Comparison of ENCODE assay signal across 27 cellular contexts in the genomic region with DNA sequence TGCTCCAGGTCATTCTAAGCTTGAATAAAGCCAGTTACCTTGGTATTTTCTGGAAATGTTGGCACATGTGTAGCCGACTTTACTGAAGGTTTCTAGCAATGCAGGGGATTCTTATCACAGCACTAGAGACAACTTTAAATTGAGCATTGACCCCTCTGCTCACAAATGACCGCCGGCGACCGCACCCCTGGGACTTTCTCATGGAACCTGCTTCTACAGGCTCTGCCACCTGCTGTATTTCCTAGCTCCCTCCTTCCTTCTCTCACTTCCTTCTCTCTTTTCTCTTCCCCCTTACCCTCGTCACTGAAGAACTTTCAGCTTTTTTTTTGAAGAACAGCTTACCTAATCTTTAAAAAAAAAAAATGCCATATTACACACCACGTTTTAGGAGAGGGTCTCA. TPM values are rescaled to one million over a fixed set of nuclear protein-coding genes. Genes with fewer than 3 reads are reported as not detected.
"Had no signal": no experiment of that assay in that cellular context is flagged by ENCODE, and none has a peak within 500 bp of the region (broad histone marks: within the 10 kb centered on the region; RNA-seq: fewer than 3 reads in every experiment).

No MANE protein-coding gene starts in this region.

- H3K9me3 ChIP-seq: adrenal gland, ascending aorta, esophagus muscularis mucosa, left ventricle myocardium inferior, sigmoid colon, testis had no signal

- DNase-seq: activated CD4-positive, alpha-beta T cell treated with anti-CD3 and anti-CD28 coated beads, Interleukin-2, amount 50 U/mL, for 4 hours; activated CD8-positive, alpha-beta memory T cell treated with anti-CD3 and anti-CD28 coated beads for 24 hours; activated CD8-positive, alpha-beta memory T cell treated with anti-CD3 and anti-CD28 coated beads, Interleukin-2, amount 50 U/mL, for 4 hours; activated naive CD4-positive, alpha-beta T cell; activated T-cell treated with anti-CD3 and anti-CD28 coated beads, Interleukin-2, amount 50 U/mL, for 4 hours; adrenal gland; central memory CD4-positive, alpha-beta T cell; hippocampal formation; kidney glomerular epithelial cell; left ventricle myocardium inferior; mammary epithelial cell; occipital lobe; posterior cingulate gyrus; sigmoid colon; stimulated activated CD4-positive, alpha-beta T cell treated with anti-CD3 and anti-CD28 coated beads, Interleukin-15, amount 100 ng/mL, for 24 hours; T-cell; testis; trophoblast cell had no signal

- H3K4me1 Mint-ChIP-seq: neural crest cell, T-cell had no signal

- H3K36me3 ChIP-seq: adrenal gland, ascending aorta, esophagus muscularis mucosa, left ventricle myocardium inferior, sigmoid colon had no signal

- H3K27ac ChIP-seq: adrenal gland, ascending aorta, esophagus muscularis mucosa, left ventricle myocardium inferior, sigmoid colon, testis had no signal

- H3K27ac Mint-ChIP-seq: activated naive CD8-positive, alpha-beta T cell; activated T-helper 2 cell treated with anti-CD3 and anti-CD28 coated beads, Interferon-gamma antibody, Interleukin-2, Interleukin-4, amounts not matched to agents 10 μg/mL and 5 μg/mL and 100 μg/mL, durations not matched to agents 14 hours and 24 hours and 36 hours; stimulated activated memory B cell treated with anti-CD40 and anti-IgM and Interleukin-4, amounts not matched to agents 10 μg/mL and 1 μg/mL and 100 μg/mL, for 72 hours; T-cell; T-helper 2 cell treated with Interferon-gamma antibody and Interleukin-4, amounts not matched to agents 5 μg/mL and 100 μg/mL, for 36 hours; WTC11 had no signal

- H3K9me3 Mint-ChIP-seq: activated T-cell treated with anti-CD3 and anti-CD28 coated beads, Interleukin-2, amount 50 U/mL, for 4 hours; activated T-helper 2 cell treated with anti-CD3 and anti-CD28 coated beads, Interferon-gamma antibody, Interleukin-2, Interleukin-4, amounts not matched to agents 10 μg/mL and 5 μg/mL and 100 μg/mL, durations not matched to agents 14 hours and 24 hours and 36 hours; neural crest cell; stimulated activated memory B cell treated with anti-CD40 and anti-IgM and Interleukin-4, amounts not matched to agents 10 μg/mL and 1 μg/mL and 100 μg/mL, for 72 hours; T-cell; T-helper 2 cell treated with Interferon-gamma antibody and Interleukin-4, amounts not matched to agents 5 μg/mL and 100 μg/mL, for 36 hours had no signal

- H3K4me1 ChIP-seq: ascending aorta, esophagus muscularis mucosa, left ventricle myocardium inferior, testis had no signal

- H3K27me3 Mint-ChIP-seq: stimulated activated memory B cell treated with anti-CD40 and anti-IgM and Interleukin-4, amounts not matched to agents 10 μg/mL and 1 μg/mL and 100 μg/mL, for 72 hours had no signal

- H3K4me3 ChIP-seq: adrenal gland, ascending aorta, esophagus muscularis mucosa, left ventricle myocardium inferior, sigmoid colon, smooth muscle cell, testis had no signal

- H3K4me3 Mint-ChIP-seq: activated naive CD8-positive, alpha-beta T cell; activated T-cell treated with anti-CD3 and anti-CD28 coated beads, Interleukin-2, amount 50 U/mL, for 4 hours; neural crest cell; stimulated activated memory B cell treated with anti-CD40 and anti-IgM and Interleukin-4, amounts not matched to agents 10 μg/mL and 1 μg/mL and 100 μg/mL, for 72 hours; T-cell; T-helper 2 cell treated with Interferon-gamma antibody and Interleukin-4, amounts not matched to agents 5 μg/mL and 100 μg/mL, for 36 hours; WTC11 had no signal

- H3K36me3 Mint-ChIP-seq: stimulated activated memory B cell treated with anti-CD40 and anti-IgM and Interleukin-4, amounts not matched to agents 10 μg/mL and 1 μg/mL and 100 μg/mL, for 72 hours; T-cell; WTC11 had no signal

- ATAC-seq: activated T-cell treated with anti-CD3 and anti-CD28 coated beads, Interleukin-2, amount 50 U/mL, for 4 hours; stimulated activated memory B cell treated with anti-CD40 and anti-IgM and Interleukin-4, amounts not matched to agents 10 μg/mL and 1 μg/mL and 100 μg/mL, for 72 hours; T-cell; WTC11 had no signal

- H3K27me3 ChIP-seq: adrenal gland, ascending aorta, esophagus muscularis mucosa, sigmoid colon, testis had no signal

RNA-seq across cellular contexts. Expression of gene DAB2, which starts 30.9 kb away (rescaled TPM):
- total RNA-seq: activated T-helper 2 cell treated with anti-CD3 and anti-CD28 coated beads, Interferon-gamma antibody, Interleukin-2, Interleukin-4, amounts not matched to agents 10 μg/mL and 5 μg/mL and 100 μg/mL, durations not matched to agents 14 hours and 24 hours and 36 hours had no signal
